Comparison of ENCODE assay signal across 20 cellular contexts in the genomic region with DNA sequence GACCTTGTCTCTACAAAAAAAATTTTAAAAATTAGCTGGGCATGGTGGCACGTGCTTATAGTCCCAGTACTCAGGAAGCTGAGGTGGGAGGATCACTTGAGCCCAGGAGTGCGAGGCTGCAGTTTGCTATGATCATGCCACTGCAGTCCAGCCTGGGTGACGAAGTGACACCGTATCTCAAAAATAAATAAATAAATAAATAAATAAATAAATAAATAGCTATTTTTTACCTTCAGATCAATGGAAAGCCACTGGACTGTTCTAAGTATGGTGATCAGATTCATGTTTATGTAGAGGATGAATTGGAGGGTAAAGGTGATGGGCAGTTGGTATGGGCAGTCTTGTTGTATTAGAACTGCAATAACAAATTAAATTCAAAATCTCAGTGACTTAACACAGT. TPM values are rescaled to one million over a fixed set of nuclear protein-coding genes. Genes with fewer than 3 reads are reported as not detected.
DNase-seq lines count a peak whose midpoint lies in the region; ATAC-seq and TF ChIP-seq lines count a peak whose summit lies in the region.
"Had no signal": no experiment of that assay in that cellular context is flagged by ENCODE, and none has a peak within 500 bp of the region (broad histone marks: within the 10 kb centered on the region; RNA-seq: fewer than 3 reads in every experiment).

No MANE protein-coding gene starts in this region.

- H3K27ac ChIP-seq in GM23248, result 0 out of 2 replicates have a peak overlapping the region, but pooled peaks have one; percentile 18
- H3K27ac ChIP-seq in body of pancreas, result peak overlapping the region in 3 of 4 donors; percentile 24 to 51 (median 50)
- H3K27ac ChIP-seq in lower lobe of right lung, result peak overlapping the region; percentile 52
- H3K27ac ChIP-seq in suprapubic skin, result peak overlapping the region; percentile 52
- H3K27ac ChIP-seq: neural progenitor cell, spleen had no signal

- no peaks in the 10 kb centered on the region for H3K9me2 ChIP-seq in GM23248 (ENCODE audit: insufficient read depth)

- no peaks in the 10 kb centered on the region for H3K9me3 ChIP-seq in GM23248 (ENCODE audit: low read depth)
- no peaks in the 10 kb centered on the region for H3K9me3 ChIP-seq in body of pancreas
- H3K9me3 ChIP-seq in lower lobe of right lung, result no peaks in the 10 kb centered on the region
- H3K9me3 ChIP-seq in suprapubic skin, result no peaks in the 10 kb centered on the region
- H3K9me3 ChIP-seq: spleen had no signal

- TF ChIP-seq CTCF in body of pancreas (IDR thresholded peaks at IDR 0.05), result no peak
- TF ChIP-seq CTCF in lower lobe of right lung (IDR thresholded peaks at IDR 0.05), result no peak
- no peak for TF ChIP-seq CTCF in suprapubic skin (IDR thresholded peaks at IDR 0.05)

- in situ Hi-C loops in GM23248 (cut with MboI), result no loop called here

- H3F3A ChIP-seq in GM23248 (ENCODE audit: insufficient read depth), result peaks cover 37% of the 10 kb centered on the region; the same call in 1 of the 2 replicates

- H3K4me1 ChIP-seq in GM23248 (ENCODE audit: insufficient read depth) (peaks cover 27% of the 10 kb centered on the region), body of pancreas (peaks cover 93% of the 10 kb centered on the region), lower lobe of right lung (peaks cover 81% of the 10 kb centered on the region), suprapubic skin (peaks cover 69% of the 10 kb centered on the region)

- no peak overlapping the region for H2AFZ ChIP-seq in GM23248
- H2AFZ ChIP-seq: neural progenitor cell had no signal

- H3K4me3 ChIP-seq in GM23248 (no peak overlapping the region), body of pancreas (no peak overlapping the region), lower lobe of right lung (no peak overlapping the region), suprapubic skin (no peak overlapping the region)
- H3K4me3 ChIP-seq: neural progenitor cell, spleen had no signal

- H3K36me3 ChIP-seq in GM23248 (ENCODE audit: low read depth) (0 out of 2 replicates have a peak, but pooled peaks cover 6% of the 10 kb centered on the region), body of pancreas (replicated peaks in 1 of 2; ENCODE audit: insufficient read depth in 1 of 2, low read depth in 2 of 2) (no peaks in the 10 kb centered on the region), lower lobe of right lung (peaks cover 6% of the 10 kb centered on the region), suprapubic skin (peaks cover 3% of the 10 kb centered on the region)
- H3K36me3 ChIP-seq: neural progenitor cell had no signal

- peak overlapping the region; percentile 23 for H3K4me2 ChIP-seq in GM23248 (ENCODE audit: unreplicated experiment)
- H3K4me2 ChIP-seq: neural progenitor cell had no signal

- TF ChIP-seq POLR2A in body of pancreas (IDR thresholded peaks at IDR 0.05), result no peak
- TF ChIP-seq POLR2A in suprapubic skin (IDR thresholded peaks at IDR 0.05), result no peak

- peaks cover 100% of the 10 kb centered on the region for H3K79me2 ChIP-seq in GM23248 (ENCODE audit: insufficient read depth)

- TF ChIP-seq EP300 in suprapubic skin (IDR thresholded peaks at IDR 0.05), result no peak

- peaks cover 56% of the 10 kb centered on the region for H4K20me1 ChIP-seq in GM23248 (ENCODE audit: insufficient read depth)

- no peaks in the 10 kb centered on the region for H3K27me3 ChIP-seq in GM23248 (replicated peaks; ENCODE audit: insufficient read depth)
- no peaks in the 10 kb centered on the region for H3K27me3 ChIP-seq in body of pancreas
- H3K27me3 ChIP-seq in lower lobe of right lung (ENCODE audit: low read depth), result no peaks in the 10 kb centered on the region
- H3K27me3 ChIP-seq in suprapubic skin, result no peaks in the 10 kb centered on the region
- H3K27me3 ChIP-seq: neural progenitor cell, spleen had no signal

- WGBS in GM23248 (ENCODE audit: low coverage in 1 of 2, low lambda C conversion rate in 2 of 2, missing lambda C conversion rate in 2 of 2), 2 experiments, result 99 to 100% methylated on average over 4 of the region's 4 CpGs
- 43 to 66% methylated on average over 4 of the region's 4 CpGs for WGBS in body of pancreas, 2 donors
- WGBS in suprapubic skin, result 92% methylated on average over 4 of the region's 4 CpGs

- ATAC-seq in body of pancreas (no peak), lower lobe of right lung (no peak), esophagus mucosa (no peak)
- ATAC-seq: activated CD4-positive, alpha-beta T cell treated with anti-CD3 and anti-CD28 coated beads for 36 hours; activated T-cell treated with anti-CD3 and anti-CD28 coated beads, Interleukin-2, amount 50 U/mL, for 72 hours had no signal

- intact Hi-C loops in body of pancreas (cut with DNase I), result no loop called here
- intact Hi-C loops in lower lobe of right lung (cut with DNase I), result no loop called here
- intact Hi-C loops in posterior cingulate gyrus (cut with DNase I), result no loop called here

- DNase-seq in GM23248 (no peak), body of pancreas (no peak), lower lobe of right lung (no peak), suprapubic skin (ENCODE audit: low spot score in 2 of 2) (no peak), GM03348 (ENCODE audit: low spot score) (no peak), posterior cingulate gyrus (no peak)
- DNase-seq: activated CD4-positive, alpha-beta T cell treated with anti-CD3 and anti-CD28 coated beads for 36 hours; activated naive CD4-positive, alpha-beta T cell treated with anti-CD3 and anti-CD28 coated beads, Interleukin-2, amount 50 U/mL, for 16 hours; activated T-cell treated with anti-CD3 and anti-CD28 coated beads, Interleukin-2, amount 50 U/mL, for 72 hours; cerebellar nuclear complex; effector CD8-positive, alpha-beta T cell; EL; glutamatergic neuron; GOT3; NCI-H1105 treated with DMSO at 0.1 percent for 48 hours; spleen; stimulated activated CD4-positive, alpha-beta T cell treated with anti-CD3 and anti-CD28 coated beads, Interleukin-4, amount 100 ng/mL, for 24 hours; stimulated activated naive CD4-positive, alpha-beta T cell treated with Interleukin-2 at 50 U/mL for 16 hours had no signal

- no peak overlapping the region for H3K9ac ChIP-seq in GM23248
- H3K9ac ChIP-seq: neural progenitor cell had no signal

RNA-seq across cellular contexts. Expression of a gene that starts 24.0 kb away (rescaled TPM):
- total RNA-seq in GM23248 (2014; rRNA removed; shearing (Covaris generic)), result 338 and 360 TPM in 2 replicates
- 610 and 613 TPM in 2 replicates for polyA plus RNA-seq in GM23248 (2016; fragmentation: Nextera tagmentation; extraction: Ambion mirVana)
- total RNA-seq in body of pancreas, result 100 to 1,000 TPM; 103 to 464 TPM
- 347 TPM for total RNA-seq in lower lobe of right lung
- 100 to 1,000 TPM; 186 to 301 (median 258) TPM for total RNA-seq in suprapubic skin
- 222 TPM for total RNA-seq in esophagus mucosa
